In the genomic region with DNA sequence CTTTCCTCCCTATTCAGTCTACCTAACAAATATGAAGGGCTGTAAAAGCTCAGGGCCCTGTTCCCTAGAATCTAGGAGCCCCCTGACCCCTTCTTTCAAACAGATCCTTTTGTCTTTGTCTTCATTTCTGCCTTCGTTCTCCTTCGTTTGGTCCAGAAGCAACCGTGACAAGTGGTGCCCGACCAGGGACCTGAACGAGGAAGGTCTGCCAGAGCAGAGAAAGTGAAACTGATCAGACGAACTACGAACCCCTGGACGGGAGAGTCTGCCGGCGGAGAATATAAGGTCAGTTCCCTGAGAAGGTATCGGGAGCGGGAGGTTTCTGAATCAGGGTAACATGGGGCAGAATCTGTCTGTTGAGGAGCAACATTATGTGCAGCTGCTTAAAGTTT, we compare ENCODE assay signal across 8 cellular contexts. TPM values are rescaled to one million over a fixed set of nuclear protein-coding genes. Genes with fewer than 3 reads are reported as not detected.
DNase-seq lines count a peak whose midpoint lies in the region; ATAC-seq and TF ChIP-seq lines count a peak whose summit lies in the region.

No MANE protein-coding gene starts in this region.

- peaks cover 0 to 19% (median 12%) of the 10 kb centered on the region in 4 donors for H3K4me1 ChIP-seq in tibial artery

- TF ChIP-seq CTCF in kidney epithelial cell (IDR thresholded peaks at IDR 0.05; ENCODE audit: insufficient read depth, low read length, poor library complexity, severe bottlenecking) (no peak), tibial artery (IDR thresholded peaks at IDR 0.05) (no peak)

- H3K27me3 ChIP-seq in kidney epithelial cell (ENCODE audit: control insufficient read depth, insufficient read depth, low read length), result no peaks in the 10 kb centered on the region
- H3K27me3 ChIP-seq in tibial artery, result no peaks in the 10 kb centered on the region

- peak overlapping the region; percentile 99 for H3K27ac Mint-ChIP-seq in activated naive CD4-positive, alpha-beta T cell treated with anti-CD3 and anti-CD28 coated beads, Interleukin-2, amount 50 U/mL, for 72 hours

- H3K36me3 ChIP-seq in kidney epithelial cell (ENCODE audit: control insufficient read depth, insufficient read depth, low read length), result no peaks in the 10 kb centered on the region
- peaks cover 21 to 44% (median 38%) of the 10 kb centered on the region in 3 donors for H3K36me3 ChIP-seq in tibial artery

- H3K36me3 Mint-ChIP-seq in activated naive CD4-positive, alpha-beta T cell treated with anti-CD3 and anti-CD28 coated beads, Interleukin-2, amount 50 U/mL, for 72 hours, result peaks cover 38 to 81% of the 10 kb centered on the region in 2 donors

- H3K4me3 ChIP-seq in kidney epithelial cell (ENCODE audit: low read depth, low read length) (peak overlapping the region; percentile 67), tibial artery (peak overlapping the region; percentile 78 to 91)

- H3K9me3 Mint-ChIP-seq in activated naive CD4-positive, alpha-beta T cell treated with anti-CD3 and anti-CD28 coated beads, Interleukin-2, amount 50 U/mL, for 72 hours, result peaks cover 0 to 11% of the 10 kb centered on the region in 2 donors

- peak overlapping the region; percentile 81 to 93 for H3K27ac ChIP-seq in tibial artery

- H3K9me3 ChIP-seq in tibial artery, result no peaks in the 10 kb centered on the region

- intact Hi-C loops in cardiac septum (cut with DNase I), result loop anchor here (2.0 kb wide), 2 partner anchors 75 to 123 kb away; a partner anchor contains a TSS
- intact Hi-C loops in Right ventricle myocardium inferior (cut with DNase I), result loop anchor here (10.0 kb wide), 1 partner anchor 81 kb away; a partner anchor contains a TSS
- intact Hi-C loops in tibial artery (cut with DNase I; ENCODE audit: low total_unique reads), result loop anchor here (2.0 kb wide), 1 partner anchor 27 kb away; a partner anchor contains a TSS

- no peak for ATAC-seq in Right ventricle myocardium inferior
- ATAC-seq in activated naive CD4-positive, alpha-beta T cell treated with anti-CD3 and anti-CD28 coated beads, Interleukin-2, amount 50 U/mL, for 72 hours, result no peak
- ATAC-seq in GM21717 (IDR thresholded peaks at IDR 0.05; ENCODE audit: unreplicated experiment), result no peak

- DNase-seq in cardiac septum (ENCODE audit: low spot score) (peak; percentile 27), Right ventricle myocardium inferior (ENCODE audit: missing footprints) (no peak), kidney epithelial cell (ENCODE audit: low read depth) (no peak), tibial artery (no peak), NCI-H226 (no peak)
- DNase-seq in activated naive CD4-positive, alpha-beta T cell treated with anti-CD3 and anti-CD28 coated beads, Interleukin-2, amount 50 U/mL, for 72 hours (ENCODE audit: low spot score in 2 of 2), result no peak
- no peak for DNase-seq in stimulated activated CD4-positive, alpha-beta T cell treated with anti-CD3 and anti-CD28 coated beads, Interleukin-2, amount 100 ng/mL, for 24 hours

RNA-seq across cellular contexts. Expression of a gene that starts 0.8 kb away (rescaled TPM):
- total RNA-seq in cardiac septum, result 17.1 TPM
- total RNA-seq in Right ventricle myocardium inferior, result 21.7 TPM
- total RNA-seq in activated naive CD4-positive, alpha-beta T cell treated with anti-CD3 and anti-CD28 coated beads, Interleukin-2, amount 50 U/mL, for 72 hours, result 10 to 100 TPM; 30.3 to 37.8 TPM
- total RNA-seq in kidney epithelial cell, result 44.9 and 48.3 TPM in 2 replicates

RNA-seq across cellular contexts. Expression of a gene that starts 20.9 kb away (rescaled TPM):
- total RNA-seq in cardiac septum (2.1 TPM), Right ventricle myocardium inferior (1.8 TPM), kidney epithelial cell (2.0 and 4.0 TPM in 2 replicates)
- total RNA-seq in activated naive CD4-positive, alpha-beta T cell treated with anti-CD3 and anti-CD28 coated beads, Interleukin-2, amount 50 U/mL, for 72 hours, result 1 to 10 TPM; 3.1 to 4.3 TPM

RNA-seq across cellular contexts. Expression of a gene that starts 27.2 kb away (rescaled TPM):
- 6.2 TPM for total RNA-seq in cardiac septum
- total RNA-seq in Right ventricle myocardium inferior, result 4.2 TPM
- 1 to 10 TPM; 4.5 to 5.6 TPM for total RNA-seq in activated naive CD4-positive, alpha-beta T cell treated with anti-CD3 and anti-CD28 coated beads, Interleukin-2, amount 50 U/mL, for 72 hours
- 7.1 and 9.4 TPM in 2 replicates for total RNA-seq in kidney epithelial cell

RNA-seq across cellular contexts. Expression of a gene that starts 47.4 kb away (rescaled TPM):
- total RNA-seq in cardiac septum (5.2 TPM), Right ventricle myocardium inferior (3.9 TPM), kidney epithelial cell (6.7 and 8.1 TPM in 2 replicates)
- 10 to 100 TPM; 12.9 to 14.9 TPM for total RNA-seq in activated naive CD4-positive, alpha-beta T cell treated with anti-CD3 and anti-CD28 coated beads, Interleukin-2, amount 50 U/mL, for 72 hours

RNA-seq across cellular contexts. Expression of a gene that starts 56.6 kb away (rescaled TPM):
- total RNA-seq in cardiac septum (0.40 TPM), Right ventricle myocardium inferior (0.19 TPM), kidney epithelial cell (0.58 and 3.1 TPM in 2 replicates)
- total RNA-seq in activated naive CD4-positive, alpha-beta T cell treated with anti-CD3 and anti-CD28 coated beads, Interleukin-2, amount 50 U/mL, for 72 hours, result 1 to 10 TPM in 1 of 2 donors, under 1 TPM in 1; 0.23 to 2.6 TPM
